ENCODE assay signal across 8 cellular contexts in genomic region chr4:74874785-74875367, GRCh38. TPM values are rescaled to one million over a fixed set of nuclear protein-coding genes. Genes with fewer than 3 reads are reported as not detected.
DNase-seq lines count a peak whose midpoint lies in the region; ATAC-seq and TF ChIP-seq lines count a peak whose summit lies in the region.

No MANE protein-coding gene starts in this region.

- H3K9ac ChIP-seq in liver (ENCODE audit: low read depth in 1 of 2, low read length in 2 of 2): no peak overlapping the region

- peak; percentile 78 for ATAC-seq in GM21723 (IDR thresholded peaks at IDR 0.05; ENCODE audit: unreplicated experiment)
- ATAC-seq in Panc1: peak; percentile 82

- BruUV-seq in Panc1 (replicated peaks; lab: Mats Ljungman, UMichigan): no TSS peak

- in situ Hi-C loops in Panc1 (cut with HindIII; ENCODE audit: low pct_unique_long_range_greater_than_20kb, low sequenced_read_pairs): no loop called here

- H3K36me3 ChIP-seq in Panc1 (ENCODE audit: control insufficient read depth, insufficient read depth, low read length) (no peaks in the 10 kb centered on the region), liver (ENCODE audit: control insufficient read depth in 4 of 4, insufficient read depth in 3 of 4, low read depth in 1 of 4, low read length in 3 of 4) (no peaks in the 10 kb centered on the region), tibial nerve (no peaks in the 10 kb centered on the region)

- no peak overlapping the region for H3K4me3 ChIP-seq in Jurkat, Clone E6-1 (ENCODE audit: low read length)
- H3K4me3 ChIP-seq in Panc1 (ENCODE audit: low read depth in 2 of 2, low read length in 2 of 2): no peak overlapping the region
- no peak overlapping the region for H3K4me3 ChIP-seq in liver (ENCODE audit: low read depth in 1 of 3, low read length in 3 of 3)
- no peak overlapping the region for H3K4me3 ChIP-seq in tibial nerve

- no peak for TF ChIP-seq EP300 in tibial nerve (IDR thresholded peaks at IDR 0.05)

- TF ChIP-seq POLR2A in tibial nerve (IDR thresholded peaks at IDR 0.05): no peak

- TF ChIP-seq RAD21 in liver (IDR thresholded peaks at IDR 0.05): peak; percentile 82 to 89

- intact Hi-C loops in Panc1 (cut with micrococcal nuclease; ENCODE audit: unreplicated experiment): loop anchor here (10.0 kb wide), 1 partner anchor 590 kb away; no protein-coding TSS in a partner anchor

- WGBS in liver: 15% methylated on average over 1 of the region's 1 CpG
- WGBS in tibial nerve, 2 donors: 25 to 29% methylated on average over 1 of the region's 1 CpG

- DNase-seq in stimulated activated CD4-positive, alpha-beta T cell treated with anti-CD3 and anti-CD28 coated beads, TNF-alpha, amount 100 ng/mL, for 24 hours (ENCODE audit: low read depth in 3 of 3): peak in 2 of 3 experiments; percentile 0 to 3
- no peak for DNase-seq in stimulated activated CD4-positive, alpha-beta T cell treated with anti-CD3 and anti-CD28 coated beads, Interleukin-4, amount 100 ng/mL, for 4 hours
- DNase-seq in Jurkat, Clone E6-1 (ENCODE audit: low read depth, low spot score): peak; percentile 66
- DNase-seq in Panc1 (ENCODE audit: low read depth, low spot score): peak; percentile 45
- peak; percentile 87 for DNase-seq in dedifferentiated amniotic fluid mesenchymal stem cell (ENCODE audit: extremely low spot score)
- DNase-seq in tibial nerve (ENCODE audit: low spot score in 2 of 2): peak in 1 of 2 donors; percentile 26

- no peaks in the 10 kb centered on the region for H3K4me1 ChIP-seq in Panc1 (ENCODE audit: control insufficient read depth, insufficient read depth, low read length)
- no peaks in the 10 kb centered on the region for H3K4me1 ChIP-seq in liver (ENCODE audit: control insufficient read depth in 4 of 4, insufficient read depth in 4 of 4, low read length in 3 of 4)
- H3K4me1 ChIP-seq in tibial nerve: peaks cover 0 to 14% (median 0%) of the 10 kb centered on the region in 4 donors

- CTCF ChIA-PET in Panc1 (lab: Charles Lee): interaction anchor here (1.1 kb wide), 1 partner anchor 179 kb away, joined by 3 read pairs; no protein-coding TSS in a partner anchor

- TF ChIP-seq CTCF in Panc1 (IDR thresholded peaks at IDR 0.05): peak; percentile 77
- peak; percentile 91 for TF ChIP-seq CTCF in liver (IDR thresholded peaks at IDR 0.05; ENCODE audit: low read depth, low read length, missing input control)
- TF ChIP-seq CTCF in tibial nerve (IDR thresholded peaks at IDR 0.05): peak; percentile 68 to 86 (median 81)

- H3K27ac ChIP-seq in Panc1 (ENCODE audit: low read length) (no peak overlapping the region), liver (ENCODE audit: low read depth in 1 of 2, low read length in 2 of 2) (no peak overlapping the region), tibial nerve (no peak overlapping the region)

- no peaks in the 10 kb centered on the region for H3K9me3 ChIP-seq in Panc1 (ENCODE audit: control insufficient read depth, insufficient read depth, low read depth, low read length)
- no peaks in the 10 kb centered on the region for H3K9me3 ChIP-seq in liver (ENCODE audit: control insufficient read depth in 4 of 4, low read length in 3 of 4)
- no peaks in the 10 kb centered on the region for H3K9me3 ChIP-seq in tibial nerve

- no peaks in the 10 kb centered on the region; the same call in 1 of the 2 replicates for H3K27me3 ChIP-seq in Panc1 (ENCODE audit: control insufficient read depth, insufficient read depth, low read length)
- no peaks in the 10 kb centered on the region for H3K27me3 ChIP-seq in liver (ENCODE audit: control insufficient read depth in 4 of 4, insufficient read depth in 4 of 4, low read length in 3 of 4)
- no peaks in the 10 kb centered on the region for H3K27me3 ChIP-seq in tibial nerve

- POLR2A ChIA-PET in Panc1 (lab: Charles Lee): no interaction called here

TF ChIP-seq in liver, 16 proteins besides CTCF, POLR2A, EP300 and RAD21:
- TF ChIP-seq RXRA (IDR thresholded peaks at IDR 0.05) (no peak), YY1 (IDR thresholded peaks at IDR 0.05) (peak; percentile 23), REST (IDR thresholded peaks at IDR 0.05) (no peak)

RNA-seq across cellular contexts. Expression of gene PARM1, which starts 58.0 kb away (rescaled TPM):
- polyA plus RNA-seq in Jurkat, Clone E6-1 (2012; ENCODE audit: insufficient read depth, insufficient read length): 4.4 TPM
- total RNA-seq in Panc1 (2021; ENCODE audit: unreplicated experiment) (0.21 TPM), liver (1 to 10 TPM in 1 of 2 donors, under 1 TPM in 1; 0.47 to 2.2 TPM), tibial nerve (10 to 100 TPM; 10.0 to 23.8 (median 20.9) TPM)
- 0.15 TPM for polyA plus RNA-seq in Panc1 (2012; ENCODE audit: insufficient read length)
- 1 to 10 TPM in 1 of 2 donors, under 1 TPM in 1; 0.42 to 1.0 TPM for polyA plus RNA-seq in liver

Comparison
In these comparisons a context has a peak if more than half of its experiments do, and no peak if none do; other contexts are left out.
1. DNase-seq: peak in stimulated activated CD4-positive, alpha-beta T cell treated with anti-CD3 and anti-CD28 coated beads, TNF-alpha, amount 100 ng/mL, for 24 hours (2 of 3), Jurkat, Clone E6-1 (single experiment), Panc1 (single experiment) and dedifferentiated amniotic fluid mesenchymal stem cell (single experiment); none in stimulated activated CD4-positive, alpha-beta T cell treated with anti-CD3 and anti-CD28 coated beads, Interleukin-4, amount 100 ng/mL, for 4 hours (0 of 2).
2. Peak in every context shown above with its lines, with median percentiles within 50 percentile points of each other: CTCF ChIP-seq.